In the genomic region with DNA sequence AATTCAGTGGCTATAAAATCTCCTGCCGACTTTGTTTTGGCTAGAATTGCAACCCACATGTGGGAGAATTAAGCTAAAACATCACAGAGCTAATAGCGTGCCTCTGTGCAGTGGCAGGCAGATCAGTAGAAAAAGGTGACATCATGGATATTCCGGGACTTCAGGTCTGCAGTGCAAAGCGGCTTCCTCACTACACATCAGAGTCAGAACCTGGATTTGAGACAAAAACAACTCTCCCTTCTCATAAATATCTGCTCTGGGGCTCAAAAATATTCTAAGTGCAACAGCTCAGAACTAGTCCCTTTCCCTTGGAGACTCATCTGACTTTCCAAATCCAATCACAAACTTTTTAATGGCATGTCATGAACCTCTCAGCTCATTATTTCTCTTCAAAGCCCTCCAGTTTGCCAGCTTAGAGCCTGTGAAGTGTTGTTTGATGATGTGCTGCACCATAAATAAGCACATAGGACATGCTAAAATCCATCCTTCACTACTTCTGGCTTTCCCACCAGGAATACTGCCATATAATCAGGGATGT, we compare ENCODE assay signal across 12 cellular contexts.
DNase-seq lines count a peak whose midpoint lies in the region; ATAC-seq and TF ChIP-seq lines count a peak whose summit lies in the region.
"Had no signal": no experiment of that assay in that cellular context is flagged by ENCODE, and none has a peak within 500 bp of the region (broad histone marks: within the 10 kb centered on the region; RNA-seq: fewer than 3 reads in every experiment).

No MANE protein-coding gene starts in this region.

- peaks cover 15% of the 10 kb centered on the region for H3K4me1 ChIP-seq in hepatocyte (ENCODE audit: insufficient read depth)

- no peak overlapping the region for H2AFZ ChIP-seq in hepatocyte

- H3K9me2 ChIP-seq in hepatocyte (replicated peaks; ENCODE audit: insufficient read depth) = no peaks in the 10 kb centered on the region

- H3K36me3 Mint-ChIP-seq in endothelial cell (ENCODE audit: low read depth, unreplicated experiment) = no peaks in the 10 kb centered on the region

- no peaks in the 10 kb centered on the region for H3K27me3 ChIP-seq in hepatocyte
- H3K27me3 ChIP-seq: BLaER1 treated with 17β-estradiol and CSF1 and Interleukin-3, amounts not matched to agents 10 nM and 100 nM had no signal

- no peak overlapping the region for H3K27ac Mint-ChIP-seq in endothelial cell (ENCODE audit: unreplicated experiment)

- H3K79me2 ChIP-seq in hepatocyte = no peaks in the 10 kb centered on the region

- H3K4me3 Mint-ChIP-seq in endothelial cell (ENCODE audit: unreplicated experiment) = no peak overlapping the region

- H3K27me3 Mint-ChIP-seq in endothelial cell (ENCODE audit: unreplicated experiment) = no peaks in the 10 kb centered on the region

- intact Hi-C loops in sciatic nerve (cut with DNase I) = no loop called here

- TF ChIP-seq CTCF in hepatocyte (IDR thresholded peaks at IDR 0.05; ENCODE audit: poor library complexity) (no peak), endothelial cell (IDR thresholded peaks at IDR 0.05; ENCODE audit: unreplicated experiment) (no peak), GM13977 (IDR thresholded peaks at IDR 0.05; ENCODE audit: extremely low read depth, insufficient read depth, missing control alignments) (no peak)

- peak overlapping the region; percentile 42 for H3K4me2 ChIP-seq in hepatocyte

- no peaks in the 10 kb centered on the region for H3K9me3 Mint-ChIP-seq in endothelial cell (ENCODE audit: unreplicated experiment)

- DNase-seq in GM03348 (ENCODE audit: low spot score) (peak; percentile 46), cerebellar cortex (ENCODE audit: low spot score) (peak; percentile 86), hepatocyte (ENCODE audit: low spot score) (peak; percentile 23), sciatic nerve (ENCODE audit: low spot score) (no peak), endothelial cell (ENCODE audit: low spot score) (no peak), DMS114 treated with DMSO at 0.1 percent for 48 hours (lab: John Stamatoyannopoulos, UW; ENCODE audit: unreplicated experiment) (no peak), GM13977 (ENCODE audit: low spot score) (no peak)
- DNase-seq in stimulated activated CD4-positive, alpha-beta T cell treated with anti-CD3 and anti-CD28 coated beads, Interleukin-4, amount 100 ng/mL, for 24 hours = no peak
- DNase-seq: activated CD4-positive, alpha-beta T cell treated with anti-CD3 and anti-CD28 coated beads, Interleukin-2, amount 50 U/mL, for 1 hour; activated naive CD4-positive, alpha-beta T cell treated with Interleukin-2 at 50 U/mL for 16 hours; NCI-H1417 treated with DMSO at 0.1 percent for 48 hours had no signal

- no peaks in the 10 kb centered on the region for H3K36me3 ChIP-seq in hepatocyte (replicated peaks; ENCODE audit: insufficient read depth, low read depth)
- H3K36me3 ChIP-seq: BLaER1 treated with 17β-estradiol and CSF1 and Interleukin-3, amounts not matched to agents 10 nM and 100 nM had no signal

- peaks cover 36% of the 10 kb centered on the region for H3K4me1 Mint-ChIP-seq in endothelial cell (ENCODE audit: unreplicated experiment)

- no peaks in the 10 kb centered on the region for H4K20me1 ChIP-seq in hepatocyte (ENCODE audit: insufficient read depth, poor library complexity, severe bottlenecking)
- H4K20me1 ChIP-seq: BLaER1 treated with 17β-estradiol and CSF1 and Interleukin-3, amounts not matched to agents 10 nM and 100 nM had no signal

- peak; percentile 88 for ATAC-seq in sciatic nerve

- 50% methylated on average over 4 of the region's 4 CpGs for WGBS in hepatocyte (ENCODE audit: low lambda C conversion rate, missing lambda C conversion rate)

- in situ Hi-C loops in GM13977 (cut with MboI; ENCODE audit: low pct_unique_long_range_greater_than_20kb, low sequenced_read_pairs, unreplicated experiment) = no loop called here

- no peak overlapping the region for H3K27ac ChIP-seq in hepatocyte
- H3K27ac ChIP-seq: BLaER1 treated with 17β-estradiol and CSF1 and Interleukin-3, amounts not matched to agents 10 nM and 100 nM had no signal

- H3K4me3 ChIP-seq in hepatocyte = no peak overlapping the region
- H3K4me3 ChIP-seq: BLaER1 treated with 17β-estradiol and CSF1 and Interleukin-3, amounts not matched to agents 10 nM and 100 nM had no signal

- H3K9me3 ChIP-seq in hepatocyte (ENCODE audit: low read depth) = no peaks in the 10 kb centered on the region
- H3K9me3 ChIP-seq: BLaER1 treated with 17β-estradiol and CSF1 and Interleukin-3, amounts not matched to agents 10 nM and 100 nM had no signal

Comparison
In these comparisons a context has a peak if more than half of its experiments do, and no peak if none do; other contexts are left out.
1. DNase-seq: peak in GM03348 (single experiment), cerebellar cortex (single experiment) and hepatocyte (single experiment); none in sciatic nerve (single experiment), endothelial cell (single experiment), stimulated activated CD4-positive, alpha-beta T cell treated with anti-CD3 and anti-CD28 coated beads, Interleukin-4, amount 100 ng/mL, for 24 hours (single experiment), DMS114 treated with DMSO at 0.1 percent for 48 hours (single experiment) and GM13977 (single experiment).